ENCODE assay signal across 29 cellular contexts in genomic region chr12:57388425-57388824, GRCh38. TPM values are rescaled to one million over a fixed set of nuclear protein-coding genes. Genes with fewer than 3 reads are reported as not detected.
DNase-seq lines count a peak whose midpoint lies in the region; ATAC-seq and TF ChIP-seq lines count a peak whose summit lies in the region.
"Had no signal": no experiment of that assay in that cellular context is flagged by ENCODE, and none has a peak within 500 bp of the region (broad histone marks: within the 10 kb centered on the region; RNA-seq: fewer than 3 reads in every experiment).

No MANE protein-coding gene starts in this region.

- H3K27me3 ChIP-seq in SK-N-SH (ENCODE audit: insufficient read depth) = no peaks in the 10 kb centered on the region
- no peaks in the 10 kb centered on the region for H3K27me3 ChIP-seq in IMR-90 (ENCODE audit: control insufficient read depth, insufficient read depth, low read length)
- no peaks in the 10 kb centered on the region for H3K27me3 ChIP-seq in endocrine pancreas (ENCODE audit: control insufficient read depth, insufficient read depth, low read length)
- no peaks in the 10 kb centered on the region for H3K27me3 ChIP-seq in osteoblast (ENCODE audit: insufficient read depth, low read length)
- H3K27me3 ChIP-seq: dorsolateral prefrontal cortex, ovary had no signal

- peak overlapping the region; percentile 74 to 87 for H4K8ac ChIP-seq in IMR-90 (ENCODE audit: low read depth in 2 of 2, low read length in 2 of 2)

- H3K4me2 ChIP-seq in SK-N-SH (peak overlapping the region; percentile 56; the same call in 1 of the 2 replicates), IMR-90 (ENCODE audit: low read depth, low read length) (no peak overlapping the region), osteoblast (ENCODE audit: insufficient read depth, low read length) (peak overlapping the region; percentile 76)

- H3K14ac ChIP-seq in IMR-90 (replicated peaks; ENCODE audit: low read depth, low read length) = peak overlapping the region; percentile 92

- POLR2A ChIA-PET in SK-N-SH (lab: Yijun Ruan, JAX) = interaction anchor here (0.6 kb wide), 1 partner anchor 9 kb away, joined by 3 read pairs; no protein-coding TSS in a partner anchor
- POLR2A ChIA-PET in IMR-90 (lab: Charles Lee; ENCODE audit: unreplicated experiment) = no interaction called here

- no peaks in the 10 kb centered on the region for H3K9me3 ChIP-seq in SK-N-SH
- H3K9me3 ChIP-seq in IMR-90 (ENCODE audit: control insufficient read depth, insufficient read depth, low read length) = no peaks in the 10 kb centered on the region
- no peaks in the 10 kb centered on the region for H3K9me3 ChIP-seq in endocrine pancreas (ENCODE audit: control insufficient read depth, low read length)
- no peaks in the 10 kb centered on the region for H3K9me3 ChIP-seq in osteoblast (ENCODE audit: low read depth, low read length)
- H3K9me3 ChIP-seq: lower lobe of right lung, ovary had no signal

- CTCF ChIA-PET in SK-N-SH (lab: Yijun Ruan, JAX) = interaction anchor here (1.5 to 1.8 kb wide), 2 partner anchors 65 to 70 kb away, joined by 3 to 4 read pairs; no protein-coding TSS in a partner anchor
- CTCF ChIA-PET in IMR-90 (lab: Yijun Ruan, JAX) = interaction anchor here (0.6 to 1.4 kb wide), 3 partner anchors 30 to 97 kb away, joined by 3 to 5 read pairs (median 4); no protein-coding TSS in a partner anchor

- no peak for TF ChIP-seq EP300 in SK-N-SH (IDR thresholded peaks at IDR 0.05; ENCODE audit: borderline replicate concordance in 1 of 2, low read depth in 1 of 2, low read length in 1 of 2)

- peak overlapping the region; percentile 95 for H2AK5ac ChIP-seq in IMR-90 (ENCODE audit: low read depth, low read length)

- ATAC-seq in SK-N-SH treated with all-trans-retinoic acid at 6 μM for 48 hours = no peak
- peak; percentile 7; the same call in 1 of the 2 replicates for ATAC-seq in IMR-90 (ENCODE audit: low read depth)
- ATAC-seq in GM21723 (IDR thresholded peaks at IDR 0.05; ENCODE audit: unreplicated experiment) = no peak
- ATAC-seq: activated CD8-positive, alpha-beta T cell treated with anti-CD3 and anti-CD28 coated beads, Interleukin-2, amount 10 ng/mL, durations not matched to agents 7 days and 5 days; lower lobe of right lung had no signal

- H3K9me1 ChIP-seq in IMR-90 (ENCODE audit: insufficient read depth, low read length) = peaks cover 10% of the 10 kb centered on the region

- H4K91ac ChIP-seq in IMR-90 (ENCODE audit: insufficient read depth, low read depth, low read length) = peak overlapping the region; percentile 88

- in situ Hi-C loops in IMR-90 (cut with MboI; ENCODE audit: low sequenced_read_pairs) = no loop called here

- H2AFZ ChIP-seq in SK-N-SH (ENCODE audit: low read depth) = no peak overlapping the region
- H2AFZ ChIP-seq in IMR-90 (replicated peaks; ENCODE audit: low read length, poor library complexity) = no peak overlapping the region
- H2AFZ ChIP-seq in osteoblast (ENCODE audit: low read length) = no peak overlapping the region

- H2BK15ac ChIP-seq in IMR-90 (ENCODE audit: low read depth, low read length) = peak overlapping the region; percentile 93

- peaks cover 0 to 6% of the 10 kb centered on the region in 2 experiments for H3K36me3 ChIP-seq in SK-N-SH (replicated peaks in 1 of 2; ENCODE audit: control insufficient read depth in 1 of 2, insufficient read depth in 2 of 2, low read length in 1 of 2)
- peaks cover 6% of the 10 kb centered on the region for H3K36me3 ChIP-seq in IMR-90 (ENCODE audit: control insufficient read depth, insufficient read depth, low read length)
- H3K36me3 ChIP-seq in endocrine pancreas (ENCODE audit: control insufficient read depth, insufficient read depth, low read length) = no peaks in the 10 kb centered on the region
- peaks cover 4% of the 10 kb centered on the region for H3K36me3 ChIP-seq in osteoblast (ENCODE audit: insufficient read depth, low read length)
- H3K36me3 ChIP-seq: ovary had no signal

- peak overlapping the region; percentile 71 for H2BK5ac ChIP-seq in IMR-90 (ENCODE audit: low read depth, low read length, poor library complexity, severe bottlenecking)

- intact Hi-C loops in IMR-90 (cut with micrococcal nuclease) = no loop called here

- H4K20me1 ChIP-seq in SK-N-SH (ENCODE audit: insufficient read depth) (no peaks in the 10 kb centered on the region), IMR-90 (ENCODE audit: insufficient read depth, low read length) (no peaks in the 10 kb centered on the region), osteoblast (ENCODE audit: insufficient read depth, low read length) (no peaks in the 10 kb centered on the region)

- H3K79me2 ChIP-seq in SK-N-SH (ENCODE audit: insufficient read depth) (peaks cover 26% of the 10 kb centered on the region; the same call in 1 of the 2 replicates), osteoblast (ENCODE audit: insufficient read depth, low read length) (peaks cover 21% of the 10 kb centered on the region)

- H3K9ac ChIP-seq in SK-N-SH (no peak overlapping the region), IMR-90 (ENCODE audit: low read depth, low read length) (no peak overlapping the region), endocrine pancreas (ENCODE audit: control insufficient read depth, insufficient read depth, low read length) (no peak overlapping the region)

- no peak for TF ChIP-seq RAD21 in SK-N-SH (IDR thresholded peaks at IDR 0.05; ENCODE audit: low read length)
- TF ChIP-seq RAD21 in IMR-90 (IDR thresholded peaks at IDR 0.05; ENCODE audit: low read length) = no peak

- H3K79me1 ChIP-seq in IMR-90 (ENCODE audit: low read depth in 1 of 2, low read length in 2 of 2) = peaks cover 15 to 33% of the 10 kb centered on the region in 2 experiments

- H2BK120ac ChIP-seq in IMR-90 (ENCODE audit: low read depth, low read length) = peak overlapping the region; percentile 97

- H3K56ac ChIP-seq in IMR-90 (ENCODE audit: extremely low read depth, insufficient read depth, low read length) = peak overlapping the region; percentile 77

- no peaks in the 10 kb centered on the region for H3K9me2 ChIP-seq in SK-N-SH

- H3K27ac ChIP-seq in SK-N-SH (ENCODE audit: low read depth in 2 of 2, low read length in 1 of 2) = peak overlapping the region in 1 of 2 experiments; percentile 80; a peak in 2 of 4 replicates
- peak overlapping the region; percentile 30 for H3K27ac ChIP-seq in IMR-90 (ENCODE audit: insufficient read depth, low read length)
- H3K27ac ChIP-seq in osteoblast (ENCODE audit: low read depth, low read length) = peak overlapping the region; percentile 68
- H3K27ac ChIP-seq: 22Rv1, lower lobe of right lung, ovary had no signal

- H2BK20ac ChIP-seq in IMR-90 (ENCODE audit: low read depth, low read length) = peak overlapping the region; percentile 99

- peak overlapping the region; percentile 60 for H2AK9ac ChIP-seq in IMR-90 (replicated peaks; ENCODE audit: low read depth, low read length, poor library complexity)

- TF ChIP-seq POLR2A in IMR-90 (IDR thresholded peaks at IDR 0.05; ENCODE audit: low read depth, low read length) = no peak

- peaks cover 0 to 11% of the 10 kb centered on the region in 2 experiments; a peak in 2 of 4 replicates for H3K4me1 ChIP-seq in SK-N-SH (ENCODE audit: control insufficient read depth in 1 of 2, insufficient read depth in 2 of 2, low read depth in 1 of 2, low read length in 1 of 2)
- peaks cover 8% of the 10 kb centered on the region; the same call in 1 of the 2 replicates for H3K4me1 ChIP-seq in IMR-90 (ENCODE audit: control insufficient read depth, insufficient read depth, low read length)
- H3K4me1 ChIP-seq in endocrine pancreas (ENCODE audit: control insufficient read depth, insufficient read depth, low read length) = peaks cover 7% of the 10 kb centered on the region
- peaks cover 23% of the 10 kb centered on the region for H3K4me1 ChIP-seq in osteoblast (ENCODE audit: insufficient read depth, low read length)
- H3K4me1 ChIP-seq: lower lobe of right lung had no signal

- DNase-seq in SK-N-SH (no peak), IMR-90 (no peak), osteoblast (ENCODE audit: insufficient read length, low spot score, missing footprints) (no peak), NOMO-1 treated with dmso at 0.1 percent for 144 hours (lab: John Stamatoyannopoulos, UW; ENCODE audit: unreplicated experiment) (no peak), T1000 (lab: John Stamatoyannopoulos, UW) (no peak)
- DNase-seq: activated CD4-positive, alpha-beta T cell treated with anti-CD3 and anti-CD28 coated beads for 36 hours; activated CD8-positive, alpha-beta T cell treated with anti-CD3 and anti-CD28 coated beads, Interleukin-2, amount 10 ng/mL, durations not matched to agents 7 days and 5 days; activated effector memory CD4-positive, alpha-beta T cell treated with anti-CD3 and anti-CD28 coated beads, Interleukin-2, amount 50 U/mL, for 16 hours; CD4-positive, alpha-beta T cell; dorsolateral prefrontal cortex; glutamatergic neuron; lower lobe of right lung; NCI-H1048; NCI-H187; NCI-H2171; NCI-H526; ovary; stimulated activated CD4-positive, alpha-beta T cell treated with anti-CD3 and anti-CD28 coated beads, Interleukin-12 subunit alpha, Interleukin-12 subunit beta, amount 100 ng/mL, for 4 hours; stimulated activated CD4-positive, alpha-beta T cell treated with anti-CD3 and anti-CD28 coated beads, Interleukin-4, amount 100 ng/mL, for 24 hours; T-helper 2 cell had no signal

- TF ChIP-seq CTCF in SK-N-SH (IDR thresholded peaks at IDR 0.05) (no peak), IMR-90 (conservative IDR thresholded peaks at IDR 0.05; ENCODE audit: low read depth, low read length) (no peak), osteoblast (IDR thresholded peaks at IDR 0.05; ENCODE audit: extremely low read depth, low read depth, low read length) (no peak)

- dilution Hi-C loops in IMR-90 (cut with HindIII; ENCODE audit: low sequenced_read_pairs, unreplicated experiment) = no loop called here

- peak overlapping the region; percentile 92 for H3K4ac ChIP-seq in IMR-90 (ENCODE audit: low read depth, low read length)

- no peak overlapping the region for H3K4me3 ChIP-seq in SK-N-SH (ENCODE audit: low read depth in 2 of 2, low read length in 1 of 2)
- no peak overlapping the region for H3K4me3 ChIP-seq in IMR-90 (ENCODE audit: insufficient read depth, low read depth, low read length)
- H3K4me3 ChIP-seq in endocrine pancreas (ENCODE audit: control insufficient read depth, insufficient read depth, low read length) = peak overlapping the region; percentile 38
- H3K4me3 ChIP-seq in osteoblast (ENCODE audit: insufficient read depth, low read length) = no peak overlapping the region
- H3K4me3 ChIP-seq: dorsolateral prefrontal cortex, lower lobe of right lung, ovary had no signal

- H3K23ac ChIP-seq in IMR-90 (ENCODE audit: low read depth, low read length) = peak overlapping the region; percentile 97

- peak overlapping the region; percentile 34; the same call in 1 of the 2 replicates for H3K18ac ChIP-seq in IMR-90 (ENCODE audit: low read depth, low read length)

- H3F3A ChIP-seq in SK-N-SH (replicated peaks; ENCODE audit: insufficient read depth) = peaks cover 23% of the 10 kb centered on the region

- H4K5ac ChIP-seq in IMR-90 (ENCODE audit: low read depth, low read length) = peak overlapping the region; percentile 22; the same call in 1 of the 2 replicates

- 92% methylated on average over 5 of the region's 5 CpGs for WGBS in SK-N-SH (ENCODE audit: low lambda C conversion rate)
- whole genome bisulfite sequencing in IMR-90 (ENCODE audit: extremely low coverage in 2 of 2, insufficient read length in 1 of 2), 2 experiments = 100% methylated on average over 1 of the region's 5 CpGs; no CpG with 5 or more reads in 1 of the 2 experiments

- no TSS peak for BruUV-seq in IMR-90 (replicated peaks; lab: Mats Ljungman, UMichigan)

RNA-seq across cellular contexts. Expression of gene R3HDM2, which starts 42.4 kb away (rescaled TPM):
- 16.3 and 23.1 TPM in 2 replicates for polyA plus RNA-seq in SK-N-SH (2012; rRNA removed)
- 13.0 and 15.7 TPM in 2 replicates for polyA plus RNA-seq in SK-N-SH (2012; cell fraction: cytosol; rRNA removed)
- polyA plus RNA-seq in SK-N-SH (2012; cell fraction: nucleus; rRNA removed) = 34.5 and 38.7 TPM in 2 replicates
- total RNA-seq in IMR-90 (2012; rRNA removed) = 6.1 and 7.5 TPM in 2 replicates
- 28.4 and 30.2 TPM in 2 replicates for polyA plus RNA-seq in IMR-90 (2012; rRNA removed)
- polyA plus RNA-seq in IMR-90 (2012; cell fraction: cytosol; rRNA removed) = 13.8 and 33.3 TPM in 2 replicates
- 50.6 and 88.4 TPM in 2 replicates for polyA plus RNA-seq in IMR-90 (2012; cell fraction: nucleus; rRNA removed; ENCODE audit: low replicate concordance)
- total RNA-seq in osteoblast = 23.2 and 25.0 TPM in 2 replicates

RNA-seq across cellular contexts. Expression of gene INHBC, which starts 46.2 kb away (rescaled TPM):
- polyA plus RNA-seq in SK-N-SH (2012; rRNA removed) = 0.08 and 0.10 TPM in 2 replicates
- polyA plus RNA-seq in SK-N-SH (2012; cell fraction: cytosol; rRNA removed) = 0.04 and 0.05 TPM in 2 replicates
- polyA plus RNA-seq in SK-N-SH (2012; cell fraction: nucleus; rRNA removed) = 0.02 TPM in 1 of 2 replicates, not detected in the other
- not detected in 2 replicates for total RNA-seq in IMR-90 (2012; rRNA removed)
- polyA plus RNA-seq in IMR-90 (2012; rRNA removed) = 0.06 and 0.09 TPM in 2 replicates
- 0.02 and 0.03 TPM in 2 replicates for polyA plus RNA-seq in IMR-90 (2012; cell fraction: cytosol; rRNA removed)
- 0.08 and 0.10 TPM in 2 replicates for polyA plus RNA-seq in IMR-90 (2012; cell fraction: nucleus; rRNA removed; ENCODE audit: low replicate concordance)
- total RNA-seq in osteoblast = not detected in 2 replicates
- total RNA-seq: activated CD4-positive, alpha-beta T cell treated with anti-CD3 and anti-CD28 coated beads for 36 hours; activated CD8-positive, alpha-beta T cell treated with anti-CD3 and anti-CD28 coated beads, Interleukin-2, amount 10 ng/mL, durations not matched to agents 7 days and 5 days; cerebellum; H1; kidney epithelial cell; lower lobe of right lung; mucosa of gallbladder; ureter had no signal
